Comparison of ENCODE assay signal across 26 cellular contexts in genomic region chr1:54864460-54865208, GRCh38. TPM values are rescaled to one million over a fixed set of nuclear protein-coding genes. Genes with fewer than 3 reads are reported as not detected.
DNase-seq lines count a peak whose midpoint lies in the region; ATAC-seq, FAIRE-seq and TF ChIP-seq lines count a peak whose summit lies in the region.
"Had no signal": no experiment of that assay in that cellular context is flagged by ENCODE, and none has a peak within 500 bp of the region (broad histone marks: within the 10 kb centered on the region; RNA-seq: fewer than 3 reads in every experiment).

No MANE protein-coding gene starts in this region.

- no peak for FAIRE-seq in kidney (lab: Jason Lieb, UNC)
- FAIRE-seq: GM18507 had no signal

- H3K36me3 Mint-ChIP-seq in T-helper 17 cell (ENCODE audit: low read depth) (peaks cover 15% of the 10 kb centered on the region), nephron progenitor cell (ENCODE audit: low read depth) (peaks cover 81% of the 10 kb centered on the region)

- H3K36me3 ChIP-seq in IMR-90 (ENCODE audit: control insufficient read depth, insufficient read depth, low read length) (peaks cover 5% of the 10 kb centered on the region; the same call in 1 of the 2 replicates), kidney (ENCODE audit: control insufficient read depth in 1 of 2, insufficient read depth in 2 of 2, low read length in 2 of 2) (no peaks in the 10 kb centered on the region)
- H3K36me3 ChIP-seq: BLaER1, colonic mucosa had no signal

- no peak for DNase-seq in IMR-90
- no peak for DNase-seq in T-helper 17 cell
- DNase-seq in kidney, result no peak
- no peak for DNase-seq in nephron progenitor cell
- no peak for DNase-seq in kidney glomerular epithelial cell (lab: John Stamatoyannopoulos, UW)
- no peak for DNase-seq in NCI-H526 (lab: John Stamatoyannopoulos, UW)
- DNase-seq: activated CD4-positive, alpha-beta memory T cell treated with anti-CD3 and anti-CD28 coated beads for 36 hours; activated naive CD8-positive, alpha-beta T cell treated with anti-CD3 and anti-CD28 coated beads for 36 hours; colonic mucosa; DMS153; effector CD4-positive, alpha-beta T cell; left ventricle myocardium superior; MV-4-11; naive thymus-derived CD8-positive, alpha-beta T cell; NCI-H1436 treated with DMSO at 0.1 percent for 48 hours; NCI-H446 treated with DMSO at 0.1 percent for 48 hours had no signal

- 0 out of 4 replicates have a peak, but pooled peaks cover 0 to 7% of the 10 kb centered on the region in 2 experiments for H3K79me1 ChIP-seq in IMR-90 (ENCODE audit: low read depth in 1 of 2, low read length in 2 of 2)

- no TSS peak for BruUV-seq in IMR-90 (replicated peaks; lab: Mats Ljungman, UMichigan)

- H3K4me2 ChIP-seq in IMR-90 (ENCODE audit: low read depth, low read length), result no peak overlapping the region
- H3K4me2 ChIP-seq: BLaER1 had no signal

- H3K9ac ChIP-seq in IMR-90 (ENCODE audit: low read depth, low read length), result no peak overlapping the region
- peak overlapping the region in 1 of 2 donors; percentile 62 for H3K9ac ChIP-seq in kidney (ENCODE audit: low read length in 2 of 2)
- H3K9ac ChIP-seq: BLaER1 had no signal

- H3K23ac ChIP-seq in IMR-90 (ENCODE audit: low read depth, low read length), result no peak overlapping the region

- peaks cover 7% of the 10 kb centered on the region; the same call in 1 of the 2 replicates for H3K9me1 ChIP-seq in IMR-90 (ENCODE audit: insufficient read depth, low read length)

- H3K9me3 ChIP-seq in IMR-90 (ENCODE audit: control insufficient read depth, insufficient read depth, low read length) (no peaks in the 10 kb centered on the region), T-helper 17 cell (ENCODE audit: control insufficient read depth, low read length, poor library complexity, severe bottlenecking) (no peaks in the 10 kb centered on the region), kidney (ENCODE audit: control insufficient read depth in 1 of 2, low read length in 2 of 2) (no peaks in the 10 kb centered on the region)
- H3K9me3 ChIP-seq: ascending aorta, BLaER1, colonic mucosa, HAP-1, upper lobe of left lung had no signal

- no peak overlapping the region for H2BK5ac ChIP-seq in IMR-90 (ENCODE audit: low read depth, low read length, poor library complexity, severe bottlenecking)

- TF ChIP-seq POLR2A in IMR-90 (IDR thresholded peaks at IDR 0.05; ENCODE audit: low read depth, low read length), result no peak

- H3K27me3 Mint-ChIP-seq in T-helper 17 cell, result no peaks in the 10 kb centered on the region
- no peaks in the 10 kb centered on the region for H3K27me3 Mint-ChIP-seq in nephron progenitor cell (ENCODE audit: low read depth, poor library complexity)
- H3K27me3 Mint-ChIP-seq: activated CD4-positive, alpha-beta memory T cell treated with anti-CD3 and anti-CD28 coated beads for 36 hours; activated naive CD8-positive, alpha-beta T cell treated with anti-CD3 and anti-CD28 coated beads for 36 hours; naive thymus-derived CD8-positive, alpha-beta T cell had no signal

- intact Hi-C loops in IMR-90 (cut with micrococcal nuclease) (no loop called here), kidney (cut with DNase I) (no loop called here)

- no peaks in the 10 kb centered on the region for H4K20me1 ChIP-seq in IMR-90 (ENCODE audit: insufficient read depth, low read length)
- H4K20me1 ChIP-seq: BLaER1 had no signal

- peaks cover 6% of the 10 kb centered on the region for H3K4me1 Mint-ChIP-seq in T-helper 17 cell
- H3K4me1 Mint-ChIP-seq in nephron progenitor cell, result peaks cover 36% of the 10 kb centered on the region
- H3K4me1 Mint-ChIP-seq: activated naive CD8-positive, alpha-beta T cell treated with anti-CD3 and anti-CD28 coated beads for 36 hours had no signal

- H4K91ac ChIP-seq in IMR-90 (ENCODE audit: insufficient read depth, low read depth, low read length), result no peak overlapping the region

- in situ Hi-C loops in IMR-90 (cut with MboI; ENCODE audit: low sequenced_read_pairs), result no loop called here

- H4K8ac ChIP-seq in IMR-90 (ENCODE audit: low read depth in 2 of 2, low read length in 2 of 2), result no peak overlapping the region

- POLR2A ChIA-PET in IMR-90 (lab: Charles Lee; ENCODE audit: unreplicated experiment), result no interaction called here

- H3K18ac ChIP-seq in IMR-90 (ENCODE audit: low read depth, low read length), result no peak overlapping the region

- no peak overlapping the region for H3K56ac ChIP-seq in IMR-90 (ENCODE audit: extremely low read depth, insufficient read depth, low read length)

- no peak overlapping the region for H2BK120ac ChIP-seq in IMR-90 (ENCODE audit: low read depth, low read length)

- peak overlapping the region; percentile 16 for H3K27ac Mint-ChIP-seq in T-helper 17 cell
- peak overlapping the region; percentile 24 for H3K27ac Mint-ChIP-seq in nephron progenitor cell
- H3K27ac Mint-ChIP-seq: activated CD4-positive, alpha-beta memory T cell treated with anti-CD3 and anti-CD28 coated beads for 36 hours; activated naive CD8-positive, alpha-beta T cell treated with anti-CD3 and anti-CD28 coated beads for 36 hours; stimulated activated effector memory CD8-positive, alpha-beta T cell treated with anti-CD3 and anti-CD28 coated beads, Interleukin-12 subunit alpha, Interleukin-12 subunit beta, amount 100 ng/mL, for 72 hours had no signal

- WGBS in IMR-90 (ENCODE audit: extremely low coverage in 2 of 2, insufficient read length in 1 of 2), 2 experiments, result no CpG with 5 or more reads among the region's 6 CpGs

- peak; percentile 41; the same call in 1 of the 2 replicates for ATAC-seq in IMR-90 (ENCODE audit: low read depth)
- no peak for ATAC-seq in T-helper 17 cell
- ATAC-seq in HG03432 (IDR thresholded peaks at IDR 0.05; ENCODE audit: unreplicated experiment), result no peak
- ATAC-seq in GM19452 (IDR thresholded peaks at IDR 0.05; ENCODE audit: unreplicated experiment), result no peak
- ATAC-seq: activated CD4-positive, CD25-positive, alpha-beta regulatory T cell treated with anti-CD3 and anti-CD28 coated beads, Interleukin-2, amount 50 U/mL, for 24 hours; left ventricle myocardium superior; naive thymus-derived CD8-positive, alpha-beta T cell had no signal

- no peak overlapping the region for H3K27ac ChIP-seq in IMR-90 (ENCODE audit: insufficient read depth, low read length)
- H3K27ac ChIP-seq in kidney (ENCODE audit: low read depth in 2 of 2, low read length in 2 of 2), result peak overlapping the region; percentile 2 to 71
- H3K27ac ChIP-seq: ascending aorta, BLaER1, cardiac muscle cell, colonic mucosa, upper lobe of left lung had no signal

- H3K4ac ChIP-seq in IMR-90 (ENCODE audit: low read depth, low read length), result no peak overlapping the region

- no peak overlapping the region for H2BK20ac ChIP-seq in IMR-90 (ENCODE audit: low read depth, low read length)

- H3K4me3 ChIP-seq in IMR-90 (ENCODE audit: insufficient read depth, low read depth, low read length) (no peak overlapping the region), kidney (ENCODE audit: low read length in 2 of 2) (peak overlapping the region; percentile 39 to 67)
- H3K4me3 ChIP-seq: ascending aorta, BLaER1, cardiac muscle cell, colonic mucosa, HAP-1, upper lobe of left lung had no signal

- H4K5ac ChIP-seq in IMR-90 (ENCODE audit: low read depth, low read length), result no peak overlapping the region

- TF ChIP-seq CTCF in IMR-90 (conservative IDR thresholded peaks at IDR 0.05; ENCODE audit: low read depth, low read length) (no peak), kidney (IDR thresholded peaks at IDR 0.05; ENCODE audit: borderline replicate concordance, extremely low read depth, insufficient read depth) (no peak), nephron progenitor cell (IDR thresholded peaks at IDR 0.05) (no peak)

- TF ChIP-seq RAD21 in IMR-90 (IDR thresholded peaks at IDR 0.05; ENCODE audit: low read length), result no peak

- H3K14ac ChIP-seq in IMR-90 (replicated peaks; ENCODE audit: low read depth, low read length), result no peak overlapping the region

- H3K4me1 ChIP-seq in IMR-90 (ENCODE audit: control insufficient read depth, insufficient read depth, low read length) (peaks cover 12% of the 10 kb centered on the region), kidney (ENCODE audit: control insufficient read depth in 1 of 2, insufficient read depth in 1 of 2, low read depth in 1 of 2, low read length in 2 of 2) (peaks cover 16 to 34% of the 10 kb centered on the region in 2 donors)
- H3K4me1 ChIP-seq: ascending aorta, colonic mucosa, HAP-1 had no signal

- H3K4me3 Mint-ChIP-seq in T-helper 17 cell (no peak overlapping the region), nephron progenitor cell (no peak overlapping the region)
- H3K4me3 Mint-ChIP-seq: activated CD4-positive, alpha-beta memory T cell treated with anti-CD3 and anti-CD28 coated beads for 36 hours; activated naive CD8-positive, alpha-beta T cell treated with anti-CD3 and anti-CD28 coated beads for 36 hours; naive thymus-derived CD8-positive, alpha-beta T cell; stimulated activated effector memory CD8-positive, alpha-beta T cell treated with anti-CD3 and anti-CD28 coated beads, Interleukin-12 subunit alpha, Interleukin-12 subunit beta, amount 100 ng/mL, for 72 hours had no signal

- no peak overlapping the region for H2AFZ ChIP-seq in IMR-90 (replicated peaks; ENCODE audit: low read length, poor library complexity)

- CTCF ChIA-PET in IMR-90 (lab: Yijun Ruan, JAX), result no interaction called here

- H2AK9ac ChIP-seq in IMR-90 (replicated peaks; ENCODE audit: low read depth, low read length, poor library complexity), result no peak overlapping the region

- no peaks in the 10 kb centered on the region for H3K9me3 Mint-ChIP-seq in nephron progenitor cell
- H3K9me3 Mint-ChIP-seq: activated CD4-positive, alpha-beta memory T cell treated with anti-CD3 and anti-CD28 coated beads for 36 hours; activated naive CD8-positive, alpha-beta T cell treated with anti-CD3 and anti-CD28 coated beads for 36 hours; naive thymus-derived CD8-positive, alpha-beta T cell; stimulated activated effector memory CD8-positive, alpha-beta T cell treated with anti-CD3 and anti-CD28 coated beads, Interleukin-12 subunit alpha, Interleukin-12 subunit beta, amount 100 ng/mL, for 72 hours had no signal

- H2AK5ac ChIP-seq in IMR-90 (ENCODE audit: low read depth, low read length), result no peak overlapping the region

- no peak overlapping the region for H2BK15ac ChIP-seq in IMR-90 (ENCODE audit: low read depth, low read length)

- dilution Hi-C loops in IMR-90 (cut with HindIII; ENCODE audit: low sequenced_read_pairs, unreplicated experiment), result no loop called here

- H3K27me3 ChIP-seq in IMR-90 (ENCODE audit: control insufficient read depth, insufficient read depth, low read length), result no peaks in the 10 kb centered on the region
- H3K27me3 ChIP-seq: ascending aorta, BLaER1, cardiac muscle cell, colonic mucosa, upper lobe of left lung had no signal

TF ChIP-seq in IMR-90, 13 proteins besides CTCF, POLR2A, EP300 and RAD21 (continues in another document):
- no peak for TF ChIP-seq MXI1 (IDR thresholded peaks at IDR 0.05; ENCODE audit: borderline replicate concordance, low read depth, low read length)
- TF ChIP-seq RCOR1 (IDR thresholded peaks at IDR 0.05; ENCODE audit: insufficient replicate concordance, low read length), result no peak

RNA-seq across cellular contexts. Expression of gene DHCR24, which starts 22.4 kb away (rescaled TPM):
- total RNA-seq in IMR-90 (2012; rRNA removed) (194 and 206 TPM in 2 replicates), T-helper 17 cell (1 to 10 TPM; 1.6 to 2.8 TPM), kidney (91.7 TPM)
- polyA plus RNA-seq in IMR-90 (2012; rRNA removed) (117 and 130 TPM in 2 replicates), kidney (ENCODE audit: insufficient read depth, low read depth, low replicate concordance) (33.7 TPM)
- polyA plus RNA-seq in IMR-90 (2012; cell fraction: cytosol; rRNA removed), result 71.2 and 131 TPM in 2 replicates
- polyA plus RNA-seq in IMR-90 (2012; cell fraction: nucleus; rRNA removed; ENCODE audit: low replicate concordance), result 33.9 and 115 TPM in 2 replicates

Comparison
In these comparisons a context has a peak if more than half of its experiments do, and no peak if none do; other contexts are left out.
1. RNA of gene DHCR24, which starts 22.4 kb away (total RNA-seq): 194 to 206 TPM in IMR-90 and 91.7 TPM in kidney (single experiment); 1.6 to 2.8 TPM in T-helper 17 cell; every median in the first group is over 10 times any median in the second.